Comparison of ENCODE assay signal across 1 cellular context in the genomic region with DNA sequence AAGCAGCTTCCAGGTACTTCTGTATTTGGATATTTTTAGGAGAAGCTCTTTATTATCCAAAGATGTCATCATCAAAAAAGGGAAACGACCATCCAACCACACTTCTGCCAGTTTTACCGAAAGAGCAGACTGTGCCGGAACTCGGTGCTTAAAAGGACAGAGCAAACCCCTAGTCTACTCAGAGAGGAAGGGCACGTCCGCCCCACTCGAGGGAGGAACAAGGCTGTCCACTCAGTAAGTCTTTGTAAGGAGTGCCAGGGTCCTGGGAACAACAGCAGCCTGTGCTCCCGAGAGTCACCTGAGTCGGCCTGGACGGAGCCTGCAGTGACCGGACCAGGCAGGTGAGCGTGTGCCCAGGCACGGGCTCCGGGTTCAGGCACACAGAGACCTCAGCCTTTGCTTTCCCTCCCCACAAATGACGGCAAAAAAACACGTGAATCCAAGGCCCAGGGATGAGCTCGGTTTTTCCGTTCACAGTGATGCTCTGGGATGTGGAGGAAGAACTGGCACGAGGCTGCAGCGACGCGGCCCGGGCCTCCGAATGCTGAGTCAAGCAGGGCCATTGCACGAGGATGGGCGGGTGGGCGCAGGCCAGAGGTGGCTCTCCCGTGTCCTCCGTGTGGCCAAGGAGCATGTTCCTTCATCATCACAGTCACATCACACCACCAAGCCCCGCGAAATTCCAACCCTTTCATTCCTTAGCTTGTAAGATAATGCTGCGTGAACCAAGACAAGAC.
TF ChIP-seq lines count a peak whose summit lies in the region.

No MANE protein-coding gene starts in this region.

TF ChIP-seq in HepG2, 621 proteins besides CTCF, POLR2A, EP300 and RAD21 (continued from another document):
- no peak for TF ChIP-seq REST (IDR thresholded peaks at IDR 0.05; ENCODE audit: borderline replicate concordance in 1 of 2, low read depth in 1 of 2, low read length in 2 of 2)
- 0 out of 2 replicates have a peak, but pooled peaks have one; percentile 39 for TF ChIP-seq DZIP1 (CRISPR knock-in tag; IDR thresholded peaks at IDR 0.05)
- TF ChIP-seq ZNF580 (CRISPR knock-in tag; IDR thresholded peaks at IDR 0.05; ENCODE audit: borderline replicate concordance, low read depth) = no peak
- TF ChIP-seq EED (CRISPR knock-in tag; IDR thresholded peaks at IDR 0.05) = peak; percentile 68; the same call in 1 of the 2 replicates
- 0 out of 2 replicates have a peak, but pooled peaks have one; percentile 15 for TF ChIP-seq SP2 (CRISPR knock-in tag; IDR thresholded peaks at IDR 0.05)
- TF ChIP-seq ZFP82 (CRISPR knock-in tag; IDR thresholded peaks at IDR 0.05; ENCODE audit: borderline replicate concordance) = 0 out of 2 replicates have a peak, but pooled peaks have one; percentile 11
- TF ChIP-seq ZFP36L1 (CRISPR knock-in tag; IDR thresholded peaks at IDR 0.05) = 0 out of 2 replicates have a peak, but pooled peaks have one; percentile 5
- no peak for TF ChIP-seq ZNF350 (CRISPR knock-in tag; IDR thresholded peaks at IDR 0.05; ENCODE audit: borderline replicate concordance, low read depth)
- TF ChIP-seq ZBTB8A (CRISPR knock-in tag; IDR thresholded peaks at IDR 0.05; ENCODE audit: borderline replicate concordance, low read depth) = no peak
- TF ChIP-seq, protein P1, sequence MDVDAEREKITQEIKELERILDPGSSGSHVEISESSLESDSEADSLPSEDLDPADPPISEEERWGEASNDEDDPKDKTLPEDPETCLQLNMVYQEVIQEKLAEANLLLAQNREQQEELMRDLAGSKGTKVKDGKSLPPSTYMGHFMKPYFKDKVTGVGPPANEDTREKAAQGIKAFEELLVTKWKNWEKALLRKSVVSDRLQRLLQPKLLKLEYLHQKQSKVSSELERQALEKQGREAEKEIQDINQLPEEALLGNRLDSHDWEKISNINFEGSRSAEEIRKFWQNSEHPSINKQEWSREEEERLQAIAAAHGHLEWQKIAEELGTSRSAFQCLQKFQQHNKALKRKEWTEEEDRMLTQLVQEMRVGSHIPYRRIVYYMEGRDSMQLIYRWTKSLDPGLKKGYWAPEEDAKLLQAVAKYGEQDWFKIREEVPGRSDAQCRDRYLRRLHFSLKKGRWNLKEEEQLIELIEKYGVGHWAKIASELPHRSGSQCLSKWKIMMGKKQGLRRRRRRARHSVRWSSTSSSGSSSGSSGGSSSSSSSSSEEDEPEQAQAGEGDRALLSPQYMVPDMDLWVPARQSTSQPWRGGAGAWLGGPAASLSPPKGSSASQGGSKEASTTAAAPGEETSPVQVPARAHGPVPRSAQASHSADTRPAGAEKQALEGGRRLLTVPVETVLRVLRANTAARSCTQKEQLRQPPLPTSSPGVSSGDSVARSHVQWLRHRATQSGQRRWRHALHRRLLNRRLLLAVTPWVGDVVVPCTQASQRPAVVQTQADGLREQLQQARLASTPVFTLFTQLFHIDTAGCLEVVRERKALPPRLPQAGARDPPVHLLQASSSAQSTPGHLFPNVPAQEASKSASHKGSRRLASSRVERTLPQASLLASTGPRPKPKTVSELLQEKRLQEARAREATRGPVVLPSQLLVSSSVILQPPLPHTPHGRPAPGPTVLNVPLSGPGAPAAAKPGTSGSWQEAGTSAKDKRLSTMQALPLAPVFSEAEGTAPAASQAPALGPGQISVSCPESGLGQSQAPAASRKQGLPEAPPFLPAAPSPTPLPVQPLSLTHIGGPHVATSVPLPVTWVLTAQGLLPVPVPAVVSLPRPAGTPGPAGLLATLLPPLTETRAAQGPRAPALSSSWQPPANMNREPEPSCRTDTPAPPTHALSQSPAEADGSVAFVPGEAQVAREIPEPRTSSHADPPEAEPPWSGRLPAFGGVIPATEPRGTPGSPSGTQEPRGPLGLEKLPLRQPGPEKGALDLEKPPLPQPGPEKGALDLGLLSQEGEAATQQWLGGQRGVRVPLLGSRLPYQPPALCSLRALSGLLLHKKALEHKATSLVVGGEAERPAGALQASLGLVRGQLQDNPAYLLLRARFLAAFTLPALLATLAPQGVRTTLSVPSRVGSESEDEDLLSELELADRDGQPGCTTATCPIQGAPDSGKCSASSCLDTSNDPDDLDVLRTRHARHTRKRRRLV (CRISPR knock-in tag; IDR thresholded peaks at IDR 0.05) = 0 out of 2 replicates have a peak, but pooled peaks have one; percentile 9
- TF ChIP-seq, protein P2, sequence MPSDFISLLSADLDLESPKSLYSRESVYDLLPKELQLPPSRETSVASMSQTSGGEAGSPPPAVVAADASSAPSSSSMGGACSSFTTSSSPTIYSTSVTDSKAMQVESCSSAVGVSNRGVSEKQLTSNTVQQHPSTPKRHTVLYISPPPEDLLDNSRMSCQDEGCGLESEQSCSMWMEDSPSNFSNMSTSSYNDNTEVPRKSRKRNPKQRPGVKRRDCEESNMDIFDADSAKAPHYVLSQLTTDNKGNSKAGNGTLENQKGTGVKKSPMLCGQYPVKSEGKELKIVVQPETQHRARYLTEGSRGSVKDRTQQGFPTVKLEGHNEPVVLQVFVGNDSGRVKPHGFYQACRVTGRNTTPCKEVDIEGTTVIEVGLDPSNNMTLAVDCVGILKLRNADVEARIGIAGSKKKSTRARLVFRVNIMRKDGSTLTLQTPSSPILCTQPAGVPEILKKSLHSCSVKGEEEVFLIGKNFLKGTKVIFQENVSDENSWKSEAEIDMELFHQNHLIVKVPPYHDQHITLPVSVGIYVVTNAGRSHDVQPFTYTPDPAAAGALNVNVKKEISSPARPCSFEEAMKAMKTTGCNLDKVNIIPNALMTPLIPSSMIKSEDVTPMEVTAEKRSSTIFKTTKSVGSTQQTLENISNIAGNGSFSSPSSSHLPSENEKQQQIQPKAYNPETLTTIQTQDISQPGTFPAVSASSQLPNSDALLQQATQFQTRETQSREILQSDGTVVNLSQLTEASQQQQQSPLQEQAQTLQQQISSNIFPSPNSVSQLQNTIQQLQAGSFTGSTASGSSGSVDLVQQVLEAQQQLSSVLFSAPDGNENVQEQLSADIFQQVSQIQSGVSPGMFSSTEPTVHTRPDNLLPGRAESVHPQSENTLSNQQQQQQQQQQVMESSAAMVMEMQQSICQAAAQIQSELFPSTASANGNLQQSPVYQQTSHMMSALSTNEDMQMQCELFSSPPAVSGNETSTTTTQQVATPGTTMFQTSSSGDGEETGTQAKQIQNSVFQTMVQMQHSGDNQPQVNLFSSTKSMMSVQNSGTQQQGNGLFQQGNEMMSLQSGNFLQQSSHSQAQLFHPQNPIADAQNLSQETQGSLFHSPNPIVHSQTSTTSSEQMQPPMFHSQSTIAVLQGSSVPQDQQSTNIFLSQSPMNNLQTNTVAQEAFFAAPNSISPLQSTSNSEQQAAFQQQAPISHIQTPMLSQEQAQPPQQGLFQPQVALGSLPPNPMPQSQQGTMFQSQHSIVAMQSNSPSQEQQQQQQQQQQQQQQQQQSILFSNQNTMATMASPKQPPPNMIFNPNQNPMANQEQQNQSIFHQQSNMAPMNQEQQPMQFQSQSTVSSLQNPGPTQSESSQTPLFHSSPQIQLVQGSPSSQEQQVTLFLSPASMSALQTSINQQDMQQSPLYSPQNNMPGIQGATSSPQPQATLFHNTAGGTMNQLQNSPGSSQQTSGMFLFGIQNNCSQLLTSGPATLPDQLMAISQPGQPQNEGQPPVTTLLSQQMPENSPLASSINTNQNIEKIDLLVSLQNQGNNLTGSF (CRISPR knock-in tag; IDR thresholded peaks at IDR 0.05) = peak; percentile 61; the same call in 1 of the 2 replicates
- TF ChIP-seq BRCA1 (CRISPR knock-in tag; IDR thresholded peaks at IDR 0.05) = no peak
- no peak for TF ChIP-seq KLF13 (CRISPR knock-in tag; IDR thresholded peaks at IDR 0.05)
- TF ChIP-seq, protein P3, sequence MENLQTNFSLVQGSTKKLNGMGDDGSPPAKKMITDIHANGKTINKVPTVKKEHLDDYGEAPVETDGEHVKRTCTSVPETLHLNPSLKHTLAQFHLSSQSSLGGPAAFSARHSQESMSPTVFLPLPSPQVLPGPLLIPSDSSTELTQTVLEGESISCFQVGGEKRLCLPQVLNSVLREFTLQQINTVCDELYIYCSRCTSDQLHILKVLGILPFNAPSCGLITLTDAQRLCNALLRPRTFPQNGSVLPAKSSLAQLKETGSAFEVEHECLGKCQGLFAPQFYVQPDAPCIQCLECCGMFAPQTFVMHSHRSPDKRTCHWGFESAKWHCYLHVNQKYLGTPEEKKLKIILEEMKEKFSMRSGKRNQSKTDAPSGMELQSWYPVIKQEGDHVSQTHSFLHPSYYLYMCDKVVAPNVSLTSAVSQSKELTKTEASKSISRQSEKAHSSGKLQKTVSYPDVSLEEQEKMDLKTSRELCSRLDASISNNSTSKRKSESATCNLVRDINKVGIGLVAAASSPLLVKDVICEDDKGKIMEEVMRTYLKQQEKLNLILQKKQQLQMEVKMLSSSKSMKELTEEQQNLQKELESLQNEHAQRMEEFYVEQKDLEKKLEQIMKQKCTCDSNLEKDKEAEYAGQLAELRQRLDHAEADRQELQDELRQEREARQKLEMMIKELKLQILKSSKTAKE (CRISPR knock-in tag; IDR thresholded peaks at IDR 0.05; ENCODE audit: borderline replicate concordance) = no peak
- TF ChIP-seq MYNN (CRISPR knock-in tag; IDR thresholded peaks at IDR 0.05; ENCODE audit: low read depth) = no peak
- TF ChIP-seq NFIB (CRISPR knock-in tag; IDR thresholded peaks at IDR 0.05; ENCODE audit: borderline replicate concordance) = no peak
- 0 out of 2 replicates have a peak, but pooled peaks have one; percentile 46 for TF ChIP-seq MTF2 (CRISPR knock-in tag; IDR thresholded peaks at IDR 0.05; ENCODE audit: borderline replicate concordance)
- TF ChIP-seq HHEX (CRISPR knock-in tag; IDR thresholded peaks at IDR 0.05) = no peak
- TF ChIP-seq ZNF550 (CRISPR knock-in tag; IDR thresholded peaks at IDR 0.05; ENCODE audit: borderline replicate concordance) = 0 out of 2 replicates have a peak, but pooled peaks have one; percentile 14
- TF ChIP-seq NBN (conservative IDR thresholded peaks at IDR 0.05) = no peak
- no peak for TF ChIP-seq ZBTB42 (CRISPR knock-in tag; IDR thresholded peaks at IDR 0.05)
- no peak for TF ChIP-seq ZNF879 (CRISPR knock-in tag; IDR thresholded peaks at IDR 0.05)
- TF ChIP-seq PTBP1 (IDR thresholded peaks at IDR 0.05; ENCODE audit: low read depth, low read length, poor library complexity, severe bottlenecking) = peak; percentile 0
- TF ChIP-seq BATF2 (CRISPR knock-in tag; IDR thresholded peaks at IDR 0.05) = no peak
- TF ChIP-seq ZBTB38 (CRISPR knock-in tag; IDR thresholded peaks at IDR 0.05) = peak; percentile 76
TF ChIP-seq in HepG2: peak in this region for 22.
